8 cellular contexts compared by ENCODE assay signal in the genomic region with DNA sequence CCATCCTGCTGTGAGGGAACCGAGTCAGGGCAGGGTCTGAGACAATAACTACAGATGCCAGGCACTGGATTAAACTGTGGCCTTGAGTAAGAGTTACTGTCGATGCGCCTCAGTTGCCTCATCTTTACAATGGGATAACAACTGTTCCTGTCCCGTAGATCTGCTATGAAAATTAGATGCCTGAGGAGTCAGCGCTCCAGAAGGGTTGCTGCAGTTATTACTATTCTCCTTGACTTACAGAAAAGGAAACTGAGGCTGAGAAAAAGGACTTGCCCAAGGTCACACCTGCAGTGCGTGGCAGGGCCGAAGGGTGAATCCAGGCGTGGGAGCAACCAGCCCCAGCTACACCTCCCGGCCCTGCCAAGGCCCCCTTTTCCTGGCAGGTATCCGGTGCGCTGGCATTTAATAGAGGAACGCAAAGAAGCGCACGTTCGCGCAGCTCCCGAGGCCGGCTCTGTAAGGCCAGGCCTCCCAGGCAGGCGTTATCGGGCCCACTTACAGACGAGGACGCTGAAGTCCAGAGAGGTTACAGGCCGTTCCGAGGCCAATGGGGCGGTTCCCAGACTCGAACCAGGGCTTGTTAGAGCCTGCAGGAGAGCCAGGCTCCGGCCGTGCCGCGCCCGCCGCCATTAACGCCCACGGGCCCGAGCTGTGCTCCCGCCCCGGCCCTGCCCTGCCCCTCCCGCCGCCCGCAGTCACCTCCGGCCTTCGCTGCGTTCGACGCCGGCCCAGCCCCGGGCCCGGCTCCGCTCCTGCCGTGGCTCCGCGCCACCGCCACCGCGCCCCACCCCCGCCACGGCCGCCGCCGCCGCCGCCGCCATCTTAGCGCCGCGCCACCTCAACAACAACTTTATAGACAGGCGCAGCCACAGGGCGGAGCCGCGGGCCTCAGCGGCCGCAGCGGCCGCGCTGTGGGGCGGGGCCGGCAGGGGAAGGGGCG. TPM values are rescaled to one million over a fixed set of nuclear protein-coding genes. Genes with fewer than 3 reads are reported as not detected.
DNase-seq lines count a peak whose midpoint lies in the region; ATAC-seq and TF ChIP-seq lines count a peak whose summit lies in the region.

A gene (minus strand): TSS at position 852 of the 940 bp plus-strand sequence. CDS start 31 bp downstream, at position 821.

- peaks cover 30% of the 10 kb centered on the region for H3K36me3 Mint-ChIP-seq in activated T-helper 1 cell treated with anti-CD3 and anti-CD28 coated beads, Interleukin-12 subunit alpha, Interleukin-12 subunit beta, Interleukin-2, Interleukin-4 antibody, amounts not matched to agents 30 ng/mL and 10 ng/mL and 1 ng/mL, durations not matched to agents 14 hours and 24 hours and 36 hours (ENCODE audit: low read depth)

- DNase-seq in GM06990 (ENCODE audit: extremely low read depth, insufficient read length) (no peak), HL-60 (ENCODE audit: low read depth in 1 of 2, low spot score in 1 of 2) (peak in 1 of 2 experiments; percentile 43), heart left ventricle (peak in 1 of 5 donors; percentile 57), psoas muscle (no peak), GM13977 (ENCODE audit: low spot score) (no peak), hippocampal formation (lab: John Stamatoyannopoulos, UW) (no peak)
- DNase-seq in activated T-helper 1 cell treated with anti-CD3 and anti-CD28 coated beads, Interleukin-12 subunit alpha, Interleukin-12 subunit beta, Interleukin-2, Interleukin-4 antibody, amounts not matched to agents 30 ng/mL and 10 ng/mL and 1 ng/mL, durations not matched to agents 14 hours and 24 hours and 36 hours (ENCODE audit: low spot score) = no peak

- H3K4me1 Mint-ChIP-seq in activated T-helper 1 cell treated with anti-CD3 and anti-CD28 coated beads, Interleukin-12 subunit alpha, Interleukin-12 subunit beta, Interleukin-2, Interleukin-4 antibody, amounts not matched to agents 30 ng/mL and 10 ng/mL and 1 ng/mL, durations not matched to agents 14 hours and 24 hours and 36 hours (ENCODE audit: low read depth) = peaks cover 17% of the 10 kb centered on the region

- peaks cover 16 to 56% (median 48%) of the 10 kb centered on the region in 12 donors for H3K4me1 ChIP-seq in heart left ventricle
- H3K4me1 ChIP-seq in psoas muscle = peaks cover 43% of the 10 kb centered on the region

- intact Hi-C loops in activated T-helper 1 cell treated with anti-CD3 and anti-CD28 coated beads, Interleukin-12 subunit alpha, Interleukin-12 subunit beta, Interleukin-2, Interleukin-4 antibody, amounts not matched to agents 30 ng/mL and 10 ng/mL and 1 ng/mL, durations not matched to agents 14 hours and 24 hours and 36 hours (cut with micrococcal nuclease) = loop anchor here (1.0 kb wide), 10 partner anchors 10 to 303 kb away; a partner anchor contains a TSS
- intact Hi-C loops in heart left ventricle (cut with DNase I) = loop anchor here in 5 of 10 donors (1.0 to 5.0 kb wide), 7 partner anchors 28 to 255 kb away; a partner anchor contains a TSS
- intact Hi-C loops in psoas muscle (cut with DNase I) = loop anchor here in 1 of 2 donors (1.0 to 2.0 kb wide), 4 partner anchors 30 to 207 kb away; a partner anchor contains a TSS

- H3K4me3 ChIP-seq in GM06990 (replicated peaks; ENCODE audit: low read depth, low read length) = peak within 1 kb of the TSS; percentile 96
- H3K4me3 ChIP-seq in HL-60 (replicated peaks; ENCODE audit: insufficient read depth, low read length) = peak within 1 kb of the TSS; percentile 86
- peak within 1 kb of the TSS; percentile 85 to 100 (median 96) for H3K4me3 ChIP-seq in heart left ventricle
- H3K4me3 ChIP-seq in psoas muscle = peak within 1 kb of the TSS; percentile 100

- H3K9me3 ChIP-seq in heart left ventricle (no peaks in the 10 kb centered on the region), psoas muscle (no peaks in the 10 kb centered on the region)

- H3K27me3 Mint-ChIP-seq in activated T-helper 1 cell treated with anti-CD3 and anti-CD28 coated beads, Interleukin-12 subunit alpha, Interleukin-12 subunit beta, Interleukin-2, Interleukin-4 antibody, amounts not matched to agents 30 ng/mL and 10 ng/mL and 1 ng/mL, durations not matched to agents 14 hours and 24 hours and 36 hours (ENCODE audit: insufficient read depth) = no peaks in the 10 kb centered on the region

- H3K36me3 ChIP-seq in GM06990 (ENCODE audit: control insufficient read depth, insufficient read depth, low read length) (peaks cover 13% of the 10 kb centered on the region), heart left ventricle (peaks cover 0 to 27% (median 16%) of the 10 kb centered on the region in 9 donors), psoas muscle (ENCODE audit: insufficient read depth in 1 of 2, low read depth in 1 of 2) (peaks cover 0 to 36% of the 10 kb centered on the region in 2 donors)

- no peaks in the 10 kb centered on the region for H3K9me3 Mint-ChIP-seq in activated T-helper 1 cell treated with anti-CD3 and anti-CD28 coated beads, Interleukin-12 subunit alpha, Interleukin-12 subunit beta, Interleukin-2, Interleukin-4 antibody, amounts not matched to agents 30 ng/mL and 10 ng/mL and 1 ng/mL, durations not matched to agents 14 hours and 24 hours and 36 hours

- peak in 1 of 2 donors; percentile 8 for TF ChIP-seq POLR2A in heart left ventricle (IDR thresholded peaks at IDR 0.05)

- TF ChIP-seq CTCF in GM06990 (IDR thresholded peaks at IDR 0.05; ENCODE audit: insufficient read depth, low read length, poor library complexity, severe bottlenecking) (no peak), HL-60 (IDR thresholded peaks at IDR 0.05; ENCODE audit: insufficient read depth, low read length) (no peak), heart left ventricle (IDR thresholded peaks at IDR 0.05) (no peak), psoas muscle (IDR thresholded peaks at IDR 0.05) (no peak), GM13977 (IDR thresholded peaks at IDR 0.05; ENCODE audit: extremely low read depth, insufficient read depth, missing control alignments) (no peak)

- H3K4me3 Mint-ChIP-seq in activated T-helper 1 cell treated with anti-CD3 and anti-CD28 coated beads, Interleukin-12 subunit alpha, Interleukin-12 subunit beta, Interleukin-2, Interleukin-4 antibody, amounts not matched to agents 30 ng/mL and 10 ng/mL and 1 ng/mL, durations not matched to agents 14 hours and 24 hours and 36 hours = peak within 1 kb of the TSS; percentile 94

- H3K27ac ChIP-seq in HL-60 (replicated peaks) (peak within 1 kb of the TSS; percentile 86), heart left ventricle (peak within 1 kb of the TSS; percentile 95 to 100 (median 97)), psoas muscle (peak within 1 kb of the TSS; percentile 99)

- ATAC-seq in GM21367 (IDR thresholded peaks at IDR 0.05; ENCODE audit: unreplicated experiment) = peak; percentile 32
- no peak for ATAC-seq in heart left ventricle
- ATAC-seq in psoas muscle = no peak

- no peaks in the 10 kb centered on the region for H3K27me3 ChIP-seq in GM06990 (replicated peaks; ENCODE audit: control insufficient read depth, insufficient read depth, low read length)
- no peaks in the 10 kb centered on the region for H3K27me3 ChIP-seq in HL-60 (ENCODE audit: insufficient read depth, poor library complexity, severe bottlenecking)
- no peaks in the 10 kb centered on the region for H3K27me3 ChIP-seq in heart left ventricle
- no peaks in the 10 kb centered on the region for H3K27me3 ChIP-seq in psoas muscle (ENCODE audit: insufficient read depth in 3 of 3, low read length in 2 of 3)

- H3K27ac Mint-ChIP-seq in activated T-helper 1 cell treated with anti-CD3 and anti-CD28 coated beads, Interleukin-12 subunit alpha, Interleukin-12 subunit beta, Interleukin-2, Interleukin-4 antibody, amounts not matched to agents 30 ng/mL and 10 ng/mL and 1 ng/mL, durations not matched to agents 14 hours and 24 hours and 36 hours = peak within 1 kb of the TSS; percentile 84

- in situ Hi-C loops in GM13977 (cut with MboI; ENCODE audit: low pct_unique_long_range_greater_than_20kb, low sequenced_read_pairs, unreplicated experiment) = no loop called here

- 3 to 15% (median 4%) methylated on average over 16 to 78 of the region's 78 CpGs for WGBS in heart left ventricle, 4 donors
- 3 to 7% (median 5%) methylated on average over 33 to 78 of the region's 78 CpGs for WGBS in psoas muscle, 3 donors

RNA-seq across cellular contexts. Expression of the gene that starts here (rescaled TPM):
- 18.5 and 21.4 TPM in 2 replicates for total RNA-seq in activated T-helper 1 cell treated with anti-CD3 and anti-CD28 coated beads, Interleukin-12 subunit alpha, Interleukin-12 subunit beta, Interleukin-2, Interleukin-4 antibody, amounts not matched to agents 30 ng/mL and 10 ng/mL and 1 ng/mL, durations not matched to agents 14 hours and 24 hours and 36 hours
- total RNA-seq in heart left ventricle = 10 to 100 TPM; 17.0 to 49.0 (median 39.5) TPM
- polyA plus RNA-seq in heart left ventricle = 10 to 100 TPM; 34.0 to 41.5 TPM
- total RNA-seq in psoas muscle = 10 to 100 TPM; 52.8 to 71.9 (median 59.9) TPM
- polyA plus RNA-seq in psoas muscle = 10 to 100 TPM; 60.3 to 98.7 (median 75.0) TPM
